ENCODE assay signal across 8 cellular contexts in the genomic region with DNA sequence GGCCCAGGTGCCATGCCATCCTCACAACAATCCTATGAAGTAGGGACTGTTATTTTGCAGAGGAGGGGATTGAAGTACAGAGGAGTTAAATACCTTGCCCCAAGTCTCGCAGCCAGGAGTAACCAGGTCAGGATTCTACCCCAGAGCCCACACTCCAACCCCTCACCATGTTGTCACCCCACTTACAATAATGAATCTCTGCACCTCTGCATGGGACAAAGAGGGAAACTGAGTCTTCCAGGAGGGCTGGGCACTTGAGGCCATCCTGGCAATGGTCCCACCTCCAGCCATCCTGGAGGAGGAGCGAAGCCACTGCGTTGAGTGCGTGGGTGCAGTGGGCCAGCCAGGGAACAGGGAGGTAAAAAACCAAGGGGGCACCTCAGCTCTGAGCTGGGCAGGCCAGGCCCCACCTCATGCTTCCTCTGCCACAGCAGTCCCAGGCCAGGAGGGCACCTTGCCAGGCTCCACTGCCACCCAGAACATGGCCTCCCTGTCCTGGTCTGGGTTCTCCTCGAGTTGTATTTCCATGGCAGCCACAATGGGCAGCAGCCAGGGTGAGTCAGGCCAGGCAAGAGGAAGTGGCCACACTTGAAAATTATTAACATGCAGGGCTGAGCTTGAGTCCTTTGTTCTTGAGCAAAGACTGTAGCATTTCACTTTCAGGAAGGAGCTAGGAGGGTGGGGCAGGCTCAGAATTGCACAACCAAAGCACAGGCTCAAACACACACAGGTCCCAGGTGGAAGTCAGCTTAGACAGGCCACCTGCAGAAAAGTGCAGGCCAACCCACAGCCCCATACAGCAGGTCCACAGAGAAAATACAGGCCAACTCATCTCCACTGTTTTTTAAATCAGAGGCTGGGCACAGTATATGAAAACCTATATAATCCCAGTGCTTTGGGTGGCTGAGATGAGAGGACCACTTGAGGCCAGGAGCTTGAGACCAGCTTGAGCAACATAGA. TPM values are rescaled to one million over a fixed set of nuclear protein-coding genes. Genes with fewer than 3 reads are reported as not detected.
DNase-seq lines count a peak whose midpoint lies in the region; ATAC-seq and TF ChIP-seq lines count a peak whose summit lies in the region.

No MANE protein-coding gene starts in this region.

- H3K79me2 ChIP-seq in GM23248 (ENCODE audit: insufficient read depth) (peaks cover 83% of the 10 kb centered on the region), Loucy (ENCODE audit: insufficient read depth, low read length) (no peaks in the 10 kb centered on the region)

- H4K20me1 ChIP-seq in GM23248 (ENCODE audit: insufficient read depth) (no peaks in the 10 kb centered on the region), Loucy (ENCODE audit: insufficient read depth, low read length, poor library complexity, severe bottlenecking) (no peaks in the 10 kb centered on the region)

- in situ Hi-C loops in GM23248 (cut with MboI) = no loop called here

- no peaks in the 10 kb centered on the region for H3K36me3 ChIP-seq in GM23248 (ENCODE audit: low read depth)
- H3K36me3 ChIP-seq in Loucy (ENCODE audit: insufficient read depth, low read length) = no peaks in the 10 kb centered on the region

- H2AFZ ChIP-seq in GM23248 = no peak overlapping the region
- H2AFZ ChIP-seq in Loucy (ENCODE audit: low read length) = peak overlapping the region; percentile 74

- no peak overlapping the region for H3K4me3 ChIP-seq in GM23248
- H3K4me3 ChIP-seq in Loucy (ENCODE audit: low read length, poor library complexity, severe bottlenecking) = peak overlapping the region; percentile 6
- H3K4me3 ChIP-seq in fibroblast of pulmonary artery (replicated peaks; ENCODE audit: low read depth, low read length) = no peak overlapping the region

- ATAC-seq in SK-N-SH treated with all-trans-retinoic acid at 6 μM for 48 hours = peak; percentile 60
- peak; percentile 50 for ATAC-seq in omental fat pad (ENCODE audit: low FRiP score)
- no peak for ATAC-seq in HG03439 (IDR thresholded peaks at IDR 0.05; ENCODE audit: unreplicated experiment)

- H3K9ac ChIP-seq in GM23248 (peak overlapping the region; percentile 70), Loucy (ENCODE audit: low read depth, low read length, poor library complexity, severe bottlenecking) (peak overlapping the region; percentile 32)

- H3K27me3 ChIP-seq in GM23248 (replicated peaks; ENCODE audit: insufficient read depth) = no peaks in the 10 kb centered on the region
- no peaks in the 10 kb centered on the region for H3K27me3 ChIP-seq in Loucy (ENCODE audit: insufficient read depth, low read length, poor library complexity, severe bottlenecking)

- H3K4me1 ChIP-seq in GM23248 (ENCODE audit: insufficient read depth) (peaks cover 35% of the 10 kb centered on the region), Loucy (ENCODE audit: insufficient read depth, low read length, poor library complexity, severe bottlenecking) (peaks cover 63% of the 10 kb centered on the region)

- peak overlapping the region; percentile 85 for H3K27ac ChIP-seq in GM23248

- H3F3A ChIP-seq in GM23248 (ENCODE audit: insufficient read depth) = peaks cover 13% of the 10 kb centered on the region; the same call in 1 of the 2 replicates
- H3F3A ChIP-seq in Loucy (ENCODE audit: low read depth) = no peaks in the 10 kb centered on the region

- H3K9me3 ChIP-seq in GM23248 (ENCODE audit: low read depth) (no peaks in the 10 kb centered on the region), Loucy (ENCODE audit: insufficient read depth, low read depth, low read length) (no peaks in the 10 kb centered on the region)

- TF ChIP-seq CTCF in Loucy (conservative IDR thresholded peaks at IDR 0.05; ENCODE audit: low read length) (no peak), fibroblast of pulmonary artery (IDR thresholded peaks at IDR 0.05; ENCODE audit: low read length, missing control alignments) (no peak), omental fat pad (IDR thresholded peaks at IDR 0.05) (no peak)

- H3K9me2 ChIP-seq in GM23248 (ENCODE audit: insufficient read depth) (no peaks in the 10 kb centered on the region), Loucy (replicated peaks; ENCODE audit: low read depth, low read length) (no peaks in the 10 kb centered on the region)

- DNase-seq in GM04504 (ENCODE audit: low read depth) = peak; percentile 80
- DNase-seq in GM23248 = peak; percentile 93
- DNase-seq in fibroblast of pulmonary artery (ENCODE audit: low read depth) = peak; percentile 85
- DNase-seq in omental fat pad (ENCODE audit: low spot score) = no peak
- DNase-seq in inferior parietal cortex (ENCODE audit: extremely low spot score) = no peak

- 66 to 67% methylated on average over 5 of the region's 5 CpGs for WGBS in GM23248 (ENCODE audit: low coverage in 1 of 2, low lambda C conversion rate in 2 of 2, missing lambda C conversion rate in 2 of 2), 2 experiments

- H3K4me2 ChIP-seq in GM23248 (ENCODE audit: unreplicated experiment) (peak overlapping the region; percentile 57), Loucy (ENCODE audit: low read depth, low read length, poor library complexity, severe bottlenecking) (peak overlapping the region; percentile 16)

TF ChIP-seq in SK-N-SH treated with all-trans-retinoic acid at 6 μM for 48 hours, 23 proteins besides CTCF, POLR2A, EP300 and RAD21 (continues in another document):
- TF ChIP-seq, protein P1, sequence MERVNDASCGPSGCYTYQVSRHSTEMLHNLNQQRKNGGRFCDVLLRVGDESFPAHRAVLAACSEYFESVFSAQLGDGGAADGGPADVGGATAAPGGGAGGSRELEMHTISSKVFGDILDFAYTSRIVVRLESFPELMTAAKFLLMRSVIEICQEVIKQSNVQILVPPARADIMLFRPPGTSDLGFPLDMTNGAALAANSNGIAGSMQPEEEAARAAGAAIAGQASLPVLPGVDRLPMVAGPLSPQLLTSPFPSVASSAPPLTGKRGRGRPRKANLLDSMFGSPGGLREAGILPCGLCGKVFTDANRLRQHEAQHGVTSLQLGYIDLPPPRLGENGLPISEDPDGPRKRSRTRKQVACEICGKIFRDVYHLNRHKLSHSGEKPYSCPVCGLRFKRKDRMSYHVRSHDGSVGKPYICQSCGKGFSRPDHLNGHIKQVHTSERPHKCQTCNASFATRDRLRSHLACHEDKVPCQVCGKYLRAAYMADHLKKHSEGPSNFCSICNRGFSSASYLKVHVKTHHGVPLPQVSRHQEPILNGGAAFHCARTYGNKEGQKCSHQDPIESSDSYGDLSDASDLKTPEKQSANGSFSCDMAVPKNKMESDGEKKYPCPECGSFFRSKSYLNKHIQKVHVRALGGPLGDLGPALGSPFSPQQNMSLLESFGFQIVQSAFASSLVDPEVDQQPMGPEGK (CRISPR knock-in tag; IDR thresholded peaks at IDR 0.05; ENCODE audit: borderline replicate concordance) = no peak
- TF ChIP-seq ZNF8 (CRISPR knock-in tag; IDR thresholded peaks at IDR 0.05) (no peak), ESRRG (CRISPR knock-in tag; IDR thresholded peaks at IDR 0.05) (no peak), TCF4 (CRISPR knock-in tag; IDR thresholded peaks at IDR 0.05; ENCODE audit: borderline replicate concordance) (no peak), ZFP30 (CRISPR knock-in tag; IDR thresholded peaks at IDR 0.05) (no peak), CSDC2 (CRISPR knock-in tag; IDR thresholded peaks at IDR 0.05) (no peak), ZC3H10 (CRISPR knock-in tag; IDR thresholded peaks at IDR 0.05) (no peak), ZNF70 (CRISPR knock-in tag; IDR thresholded peaks at IDR 0.05) (no peak), OSR1 (CRISPR knock-in tag; IDR thresholded peaks at IDR 0.05) (no peak), BACH2 (CRISPR knock-in tag; IDR thresholded peaks at IDR 0.05; ENCODE audit: borderline replicate concordance) (no peak), ZFP3 (CRISPR knock-in tag; IDR thresholded peaks at IDR 0.05) (no peak)
- TF ChIP-seq, protein P2, sequence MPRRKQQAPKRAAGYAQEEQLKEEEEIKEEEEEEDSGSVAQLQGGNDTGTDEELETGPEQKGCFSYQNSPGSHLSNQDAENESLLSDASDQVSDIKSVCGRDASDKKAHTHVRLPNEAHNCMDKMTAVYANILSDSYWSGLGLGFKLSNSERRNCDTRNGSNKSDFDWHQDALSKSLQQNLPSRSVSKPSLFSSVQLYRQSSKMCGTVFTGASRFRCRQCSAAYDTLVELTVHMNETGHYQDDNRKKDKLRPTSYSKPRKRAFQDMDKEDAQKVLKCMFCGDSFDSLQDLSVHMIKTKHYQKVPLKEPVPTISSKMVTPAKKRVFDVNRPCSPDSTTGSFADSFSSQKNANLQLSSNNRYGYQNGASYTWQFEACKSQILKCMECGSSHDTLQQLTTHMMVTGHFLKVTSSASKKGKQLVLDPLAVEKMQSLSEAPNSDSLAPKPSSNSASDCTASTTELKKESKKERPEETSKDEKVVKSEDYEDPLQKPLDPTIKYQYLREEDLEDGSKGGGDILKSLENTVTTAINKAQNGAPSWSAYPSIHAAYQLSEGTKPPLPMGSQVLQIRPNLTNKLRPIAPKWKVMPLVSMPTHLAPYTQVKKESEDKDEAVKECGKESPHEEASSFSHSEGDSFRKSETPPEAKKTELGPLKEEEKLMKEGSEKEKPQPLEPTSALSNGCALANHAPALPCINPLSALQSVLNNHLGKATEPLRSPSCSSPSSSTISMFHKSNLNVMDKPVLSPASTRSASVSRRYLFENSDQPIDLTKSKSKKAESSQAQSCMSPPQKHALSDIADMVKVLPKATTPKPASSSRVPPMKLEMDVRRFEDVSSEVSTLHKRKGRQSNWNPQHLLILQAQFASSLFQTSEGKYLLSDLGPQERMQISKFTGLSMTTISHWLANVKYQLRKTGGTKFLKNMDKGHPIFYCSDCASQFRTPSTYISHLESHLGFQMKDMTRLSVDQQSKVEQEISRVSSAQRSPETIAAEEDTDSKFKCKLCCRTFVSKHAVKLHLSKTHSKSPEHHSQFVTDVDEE (CRISPR knock-in tag; IDR thresholded peaks at IDR 0.05) = no peak
- TF ChIP-seq, protein P3, sequence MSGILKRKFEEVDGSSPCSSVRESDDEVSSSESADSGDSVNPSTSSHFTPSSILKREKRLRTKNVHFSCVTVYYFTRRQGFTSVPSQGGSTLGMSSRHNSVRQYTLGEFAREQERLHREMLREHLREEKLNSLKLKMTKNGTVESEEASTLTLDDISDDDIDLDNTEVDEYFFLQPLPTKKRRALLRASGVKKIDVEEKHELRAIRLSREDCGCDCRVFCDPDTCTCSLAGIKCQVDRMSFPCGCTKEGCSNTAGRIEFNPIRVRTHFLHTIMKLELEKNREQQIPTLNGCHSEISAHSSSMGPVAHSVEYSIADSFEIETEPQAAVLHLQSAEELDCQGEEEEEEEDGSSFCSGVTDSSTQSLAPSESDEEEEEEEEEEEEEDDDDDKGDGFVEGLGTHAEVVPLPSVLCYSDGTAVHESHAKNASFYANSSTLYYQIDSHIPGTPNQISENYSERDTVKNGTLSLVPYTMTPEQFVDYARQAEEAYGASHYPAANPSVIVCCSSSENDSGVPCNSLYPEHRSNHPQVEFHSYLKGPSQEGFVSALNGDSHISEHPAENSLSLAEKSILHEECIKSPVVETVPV (CRISPR knock-in tag; IDR thresholded peaks at IDR 0.05) = no peak

RNA-seq across cellular contexts. Expression of a gene that starts 52.1 kb away (rescaled TPM):
- 11.1 and 18.8 TPM in 2 replicates for total RNA-seq in GM23248 (2014; rRNA removed; shearing (Covaris generic))
- 13.6 and 15.5 TPM in 2 replicates for polyA plus RNA-seq in GM23248 (2016; fragmentation: Nextera tagmentation; extraction: Ambion mirVana)
- 10 to 100 TPM; 17.1 to 25.7 (median 22.1) TPM for total RNA-seq in omental fat pad

RNA-seq across cellular contexts. Expression of a gene that starts 53.2 kb away (rescaled TPM):
- 24.8 and 33.4 TPM in 2 replicates for total RNA-seq in GM23248 (2014; rRNA removed; shearing (Covaris generic))
- 60.5 and 61.1 TPM in 2 replicates for polyA plus RNA-seq in GM23248 (2016; fragmentation: Nextera tagmentation; extraction: Ambion mirVana)
- 10 to 100 TPM in 3 of 4 donors, 1 to 10 TPM in 1; 7.9 to 17.1 (median 15.2) TPM for total RNA-seq in omental fat pad

Comparison
In these comparisons a context has a peak if more than half of its experiments do, and no peak if none do; other contexts are left out.
1. DNase-seq: peak in GM04504 (single experiment), GM23248 (single experiment) and fibroblast of pulmonary artery (single experiment); none in omental fat pad (single experiment) and inferior parietal cortex (single experiment).